In genomic region chr2:231181848-231182247, GRCh38 we compare ENCODE assay signal across 9 cellular contexts. TPM values are rescaled to one million over a fixed set of nuclear protein-coding genes. Genes with fewer than 3 reads are reported as not detected.
DNase-seq lines count a peak whose midpoint lies in the region; ATAC-seq and TF ChIP-seq lines count a peak whose summit lies in the region.
"Had no signal": no experiment of that assay in that cellular context is flagged by ENCODE, and none has a peak within 500 bp of the region (broad histone marks: within the 10 kb centered on the region; RNA-seq: fewer than 3 reads in every experiment).

No MANE protein-coding gene starts in this region.

- no peak overlapping the region for H3K4me3 Mint-ChIP-seq in naive B cell
- no peak overlapping the region for H3K4me3 Mint-ChIP-seq in activated T-cell treated with anti-CD3 and anti-CD28 coated beads, Interleukin-2, amount 50 U/mL, for 24 hours
- H3K4me3 Mint-ChIP-seq: nephron had no signal

- H3K4me3 ChIP-seq in cardiac fibroblast (replicated peaks in 1 of 2; ENCODE audit: low read depth in 2 of 2, low read length in 2 of 2) (no peak overlapping the region), H7 (ENCODE audit: insufficient read depth, low read depth, low read length) (no peak overlapping the region)

- DNase-seq in AG20443 (ENCODE audit: low spot score) (peak; percentile 77), KBM-7 (peak; percentile 90), cardiac fibroblast (ENCODE audit: low read depth in 2 of 2) (peak; percentile 63 to 89), naive B cell (peak; percentile 32), H7 (no peak), activated gamma-delta T cell (lab: John Stamatoyannopoulos, UW) (no peak)
- no peak for DNase-seq in activated T-cell treated with anti-CD3 and anti-CD28 coated beads, Interleukin-2, amount 50 U/mL, for 24 hours

- peaks cover 29 to 31% (median 30%) of the 10 kb centered on the region in 3 donors for H3K4me1 Mint-ChIP-seq in naive B cell
- peaks cover 21% of the 10 kb centered on the region for H3K4me1 Mint-ChIP-seq in activated T-cell treated with anti-CD3 and anti-CD28 coated beads, Interleukin-2, amount 50 U/mL, for 24 hours (ENCODE audit: low read depth)
- H3K4me1 Mint-ChIP-seq: nephron had no signal

- H3K9me3 Mint-ChIP-seq in naive B cell, result peaks cover 0 to 1% (median 0%) of the 10 kb centered on the region in 7 donors
- H3K9me3 Mint-ChIP-seq in activated T-cell treated with anti-CD3 and anti-CD28 coated beads, Interleukin-2, amount 50 U/mL, for 24 hours, result no peaks in the 10 kb centered on the region
- H3K9me3 Mint-ChIP-seq: nephron had no signal

- H3K27me3 ChIP-seq in H7 (ENCODE audit: control insufficient read depth, insufficient read depth, low read length), result no peaks in the 10 kb centered on the region

- no peak for TF ChIP-seq CTCF in cardiac fibroblast (IDR thresholded peaks at IDR 0.05; ENCODE audit: low read depth, low read length)

- H3K27ac Mint-ChIP-seq in naive B cell, result peak overlapping the region in 3 of 6 donors; percentile 20 to 54 (median 26)
- H3K27ac Mint-ChIP-seq in activated T-cell treated with anti-CD3 and anti-CD28 coated beads, Interleukin-2, amount 50 U/mL, for 24 hours, result no peak overlapping the region
- H3K27ac Mint-ChIP-seq: nephron had no signal

- H3K36me3 Mint-ChIP-seq in naive B cell, result no peaks in the 10 kb centered on the region
- peaks cover 7% of the 10 kb centered on the region for H3K36me3 Mint-ChIP-seq in activated T-cell treated with anti-CD3 and anti-CD28 coated beads, Interleukin-2, amount 50 U/mL, for 24 hours (ENCODE audit: low read depth)

- in situ Hi-C loops in KBM-7 (cut with MboI; ENCODE audit: low pct_unique_long_range_greater_than_20kb, low sequenced_read_pairs), result no loop called here

- no peaks in the 10 kb centered on the region for H3K27me3 Mint-ChIP-seq in naive B cell
- no peaks in the 10 kb centered on the region for H3K27me3 Mint-ChIP-seq in activated T-cell treated with anti-CD3 and anti-CD28 coated beads, Interleukin-2, amount 50 U/mL, for 24 hours

- H3K36me3 ChIP-seq in H7 (replicated peaks; ENCODE audit: control insufficient read depth, insufficient read depth, low read length), result no peaks in the 10 kb centered on the region

- peak; percentile 65 for ATAC-seq in GM19452 (IDR thresholded peaks at IDR 0.05; ENCODE audit: unreplicated experiment)
- peak; percentile 85 for ATAC-seq in naive B cell (ENCODE audit: low read depth in 2 of 2)

RNA-seq across cellular contexts. Expression of gene ARMC9, which starts 16.6 kb away (rescaled TPM):
- under 1 TPM in 5 of 6 donors, not detected in 1; 0.29 to 0.71 (median 0.64) TPM for polyA plus RNA-seq in naive B cell (ENCODE audit: low read depth in 6 of 6)
- total RNA-seq in H7 (2014; rRNA removed; shearing (Covaris generic)), result 25.0 and 33.6 TPM in 2 replicates

RNA-seq across cellular contexts. Expression of gene HTR2B, which starts 57.0 kb away (rescaled TPM):
- polyA plus RNA-seq in naive B cell (ENCODE audit: low read depth in 6 of 6), result not detected
- total RNA-seq in H7 (2014; rRNA removed; shearing (Covaris generic)), result not detected in 2 replicates

Comparison
In these comparisons a context has a peak if more than half of its experiments do, and no peak if none do; other contexts are left out.
1. DNase-seq: peak in AG20443 (single experiment), KBM-7 (single experiment), cardiac fibroblast (2 of 2) and naive B cell (single experiment); none in H7 (single experiment), activated T-cell treated with anti-CD3 and anti-CD28 coated beads, Interleukin-2, amount 50 U/mL, for 24 hours (single experiment) and activated gamma-delta T cell (single experiment).